ENCODE assay signal across 1 cellular context in genomic region chr1:165851034-165851658, GRCh38.
TF ChIP-seq lines count a peak whose summit lies in the region.

No MANE protein-coding gene starts in this region.

TF ChIP-seq in GM12878, 131 proteins besides CTCF, POLR2A, EP300 and RAD21 (continued from another document and continues in another):
- TF ChIP-seq PRDM15 (CRISPR knock-in tag; IDR thresholded peaks at IDR 0.05) (no peak), NR2C2 (IDR thresholded peaks at IDR 0.05; ENCODE audit: borderline replicate concordance, control insufficient read depth, insufficient read length, low read depth) (no peak), SMARCA5 (IDR thresholded peaks at IDR 0.05) (no peak), TCF12 (IDR thresholded peaks at IDR 0.05; ENCODE audit: low read depth, low read length) (peak; percentile 62; the same call in 1 of the 2 replicates), MYB (IDR thresholded peaks at IDR 0.05; ENCODE audit: borderline replicate concordance, low read depth, low read length) (no peak), KLF5 (IDR thresholded peaks at IDR 0.05; ENCODE audit: partially characterized antibody) (no peak), TCF3 (IDR thresholded peaks at IDR 0.05; ENCODE audit: borderline replicate concordance, insufficient read depth, low read depth, low read length) (no peak), SMC3 (IDR thresholded peaks at IDR 0.05; ENCODE audit: borderline replicate concordance, low read length) (no peak), NR2F1 (conservative IDR thresholded peaks at IDR 0.05) (peak; percentile 33; the same call in 1 of the 2 replicates), POLR2AphosphoS2 (IDR thresholded peaks at IDR 0.05; ENCODE audit: low read depth, low read length) (no peak), CREB1 (IDR thresholded peaks at IDR 0.05; ENCODE audit: low read depth) (no peak), HDAC6 (IDR thresholded peaks at IDR 0.05; ENCODE audit: unreplicated experiment) (no peak), CBX3 (IDR thresholded peaks at IDR 0.05; ENCODE audit: borderline replicate concordance, low read depth) (no peak), ZBED1 (IDR thresholded peaks at IDR 0.05; ENCODE audit: borderline replicate concordance) (no peak), NKRF (conservative IDR thresholded peaks at IDR 0.05) (no peak), STAT1 (conservative IDR thresholded peaks at IDR 0.05) (no peak), FOXM1 (IDR thresholded peaks at IDR 0.05; ENCODE audit: low read depth, low read length) (no peak), E4F1 (IDR thresholded peaks at IDR 0.05; ENCODE audit: borderline replicate concordance, partially characterized antibody) (no peak), ZNF217 (IDR thresholded peaks at IDR 0.05) (no peak), SPI1 (IDR thresholded peaks at IDR 0.05; ENCODE audit: borderline replicate concordance, insufficient read depth, low read depth, low read length) (no peak), CEBPZ (IDR thresholded peaks at IDR 0.05; ENCODE audit: low read depth, low read length) (no peak), PML (IDR thresholded peaks at IDR 0.05; ENCODE audit: low read length) (no peak), EZH2 (IDR thresholded peaks at IDR 0.05; ENCODE audit: borderline replicate concordance, control insufficient read depth, low read depth, low read length) (no peak), GABPA (IDR thresholded peaks at IDR 0.05; ENCODE audit: low read depth) (no peak), SREBF2 (IDR thresholded peaks at IDR 0.05; ENCODE audit: low read length) (no peak), ZNF384 (IDR thresholded peaks at IDR 0.05; ENCODE audit: borderline replicate concordance, low read depth, low read length) (no peak), SUPT20H (IDR thresholded peaks at IDR 0.05; ENCODE audit: borderline replicate concordance, control insufficient read depth, low read depth, low read length) (no peak), HDAC2 (IDR thresholded peaks at IDR 0.05) (no peak), PAX8 (IDR thresholded peaks at IDR 0.05) (no peak), KAT2A (conservative IDR thresholded peaks at IDR 0.05; ENCODE audit: control insufficient read depth, low read depth, low read length) (no peak), NBN (IDR thresholded peaks at IDR 0.05) (0 out of 2 replicates have a peak, but pooled peaks have one; percentile 28), ATF2 (IDR thresholded peaks at IDR 0.05; ENCODE audit: low read length) (0 out of 2 replicates have a peak, but pooled peaks have one; percentile 19), SREBF1 (IDR thresholded peaks at IDR 0.05; ENCODE audit: low read length) (no peak), MXI1 (IDR thresholded peaks at IDR 0.05; ENCODE audit: low read depth, low read length) (no peak), ZZZ3 (IDR thresholded peaks at IDR 0.05; ENCODE audit: control insufficient read depth, insufficient read length, low read depth) (no peak), ATF7 (IDR thresholded peaks at IDR 0.05; ENCODE audit: low read depth) (0 out of 2 replicates have a peak, but pooled peaks have one; percentile 41), ZNF687 (IDR thresholded peaks at IDR 0.05) (peak; percentile 50; the same call in 1 of the 2 replicates), E2F4 (IDR thresholded peaks at IDR 0.05; ENCODE audit: low read depth, low read length) (no peak), RAD51 (IDR thresholded peaks at IDR 0.05) (peak; percentile 81), NR2C1 (IDR thresholded peaks at IDR 0.05) (no peak), YY1 (IDR thresholded peaks at IDR 0.05; ENCODE audit: low read depth, low read length) (no peak), ZNF622 (IDR thresholded peaks at IDR 0.05) (no peak), MYC (IDR thresholded peaks at IDR 0.05; ENCODE audit: insufficient read depth, insufficient read length, insufficient replicate concordance, low read length, severe bottlenecking) (no peak), SMAD1 (IDR thresholded peaks at IDR 0.05; ENCODE audit: low read depth, partially characterized antibody) (no peak), ZNF274 (IDR thresholded peaks at IDR 0.05; ENCODE audit: insufficient read depth, insufficient read length) (no peak), USF2 (IDR thresholded peaks at IDR 0.05; ENCODE audit: borderline replicate concordance, low read depth, low read length) (peak; percentile 24; the same call in 1 of the 2 replicates)
